In the genomic region with DNA sequence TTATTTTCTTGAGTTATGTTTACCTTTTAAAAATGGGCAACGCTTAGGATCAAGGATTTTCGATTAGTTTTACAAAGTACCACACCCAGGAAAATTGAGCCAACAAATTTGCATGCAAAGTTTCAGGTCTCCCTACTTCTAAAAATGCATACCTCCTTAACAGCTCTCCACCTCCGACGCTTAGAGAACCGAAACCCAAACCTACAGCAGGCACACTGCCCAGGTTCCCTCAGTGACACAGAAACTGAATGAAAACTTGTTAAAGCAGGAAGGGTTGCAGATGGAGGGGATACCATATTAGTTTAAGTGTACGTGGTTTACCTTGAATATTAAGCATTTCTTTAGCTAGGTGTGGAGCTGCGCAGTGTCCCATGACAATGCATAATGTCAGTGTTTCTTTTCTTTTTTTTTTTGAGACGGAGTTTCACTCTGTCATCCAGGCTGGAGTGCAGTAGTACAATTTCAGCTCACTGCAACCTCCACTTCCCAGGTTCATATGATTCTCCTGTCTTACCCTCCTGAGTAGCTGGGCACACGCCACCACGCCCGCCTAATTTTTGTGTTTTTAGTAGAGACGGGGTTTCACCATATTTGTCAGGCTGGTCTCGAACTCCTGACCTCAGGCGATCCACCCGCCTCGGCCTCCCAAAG, we compare ENCODE assay signal across 1 cellular context.
A peak's percentile ranks its signal among the peaks of the same experiment; 100 is the strongest.
TF ChIP-seq lines count a peak whose summit lies in the region.

No MANE protein-coding gene starts in this region.

TF ChIP-seq in GM12878, 131 proteins besides CTCF, POLR2A, EP300 and RAD21 (continued from another document):
- TF ChIP-seq, protein P1, sequence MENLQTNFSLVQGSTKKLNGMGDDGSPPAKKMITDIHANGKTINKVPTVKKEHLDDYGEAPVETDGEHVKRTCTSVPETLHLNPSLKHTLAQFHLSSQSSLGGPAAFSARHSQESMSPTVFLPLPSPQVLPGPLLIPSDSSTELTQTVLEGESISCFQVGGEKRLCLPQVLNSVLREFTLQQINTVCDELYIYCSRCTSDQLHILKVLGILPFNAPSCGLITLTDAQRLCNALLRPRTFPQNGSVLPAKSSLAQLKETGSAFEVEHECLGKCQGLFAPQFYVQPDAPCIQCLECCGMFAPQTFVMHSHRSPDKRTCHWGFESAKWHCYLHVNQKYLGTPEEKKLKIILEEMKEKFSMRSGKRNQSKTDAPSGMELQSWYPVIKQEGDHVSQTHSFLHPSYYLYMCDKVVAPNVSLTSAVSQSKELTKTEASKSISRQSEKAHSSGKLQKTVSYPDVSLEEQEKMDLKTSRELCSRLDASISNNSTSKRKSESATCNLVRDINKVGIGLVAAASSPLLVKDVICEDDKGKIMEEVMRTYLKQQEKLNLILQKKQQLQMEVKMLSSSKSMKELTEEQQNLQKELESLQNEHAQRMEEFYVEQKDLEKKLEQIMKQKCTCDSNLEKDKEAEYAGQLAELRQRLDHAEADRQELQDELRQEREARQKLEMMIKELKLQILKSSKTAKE (IDR thresholded peaks at IDR 0.05; ENCODE audit: low read depth, poor library complexity, severe bottlenecking), result peak; percentile 70
- TF ChIP-seq, protein P2, sequence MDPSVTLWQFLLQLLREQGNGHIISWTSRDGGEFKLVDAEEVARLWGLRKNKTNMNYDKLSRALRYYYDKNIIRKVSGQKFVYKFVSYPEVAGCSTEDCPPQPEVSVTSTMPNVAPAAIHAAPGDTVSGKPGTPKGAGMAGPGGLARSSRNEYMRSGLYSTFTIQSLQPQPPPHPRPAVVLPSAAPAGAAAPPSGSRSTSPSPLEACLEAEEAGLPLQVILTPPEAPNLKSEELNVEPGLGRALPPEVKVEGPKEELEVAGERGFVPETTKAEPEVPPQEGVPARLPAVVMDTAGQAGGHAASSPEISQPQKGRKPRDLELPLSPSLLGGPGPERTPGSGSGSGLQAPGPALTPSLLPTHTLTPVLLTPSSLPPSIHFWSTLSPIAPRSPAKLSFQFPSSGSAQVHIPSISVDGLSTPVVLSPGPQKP (IDR thresholded peaks at IDR 0.05; ENCODE audit: low read depth, low read length), result no peak
- TF ChIP-seq HCFC1 (IDR thresholded peaks at IDR 0.05; ENCODE audit: low read length) (no peak), CBX3 (IDR thresholded peaks at IDR 0.05; ENCODE audit: borderline replicate concordance, low read depth) (no peak), SREBF1 (IDR thresholded peaks at IDR 0.05; ENCODE audit: low read length) (0 out of 2 replicates have a peak, but pooled peaks have one; percentile 14), STAT3 (IDR thresholded peaks at IDR 0.05; ENCODE audit: low read depth, low read length) (peak; percentile 54; the same call in 1 of the 2 replicates), IKZF1 (conservative IDR thresholded peaks at IDR 0.05) (peak; percentile 94), POLR2AphosphoS2 (IDR thresholded peaks at IDR 0.05; ENCODE audit: low read depth, low read length) (no peak), FOXK2 (IDR thresholded peaks at IDR 0.05) (no peak)
- TF ChIP-seq, protein P3, sequence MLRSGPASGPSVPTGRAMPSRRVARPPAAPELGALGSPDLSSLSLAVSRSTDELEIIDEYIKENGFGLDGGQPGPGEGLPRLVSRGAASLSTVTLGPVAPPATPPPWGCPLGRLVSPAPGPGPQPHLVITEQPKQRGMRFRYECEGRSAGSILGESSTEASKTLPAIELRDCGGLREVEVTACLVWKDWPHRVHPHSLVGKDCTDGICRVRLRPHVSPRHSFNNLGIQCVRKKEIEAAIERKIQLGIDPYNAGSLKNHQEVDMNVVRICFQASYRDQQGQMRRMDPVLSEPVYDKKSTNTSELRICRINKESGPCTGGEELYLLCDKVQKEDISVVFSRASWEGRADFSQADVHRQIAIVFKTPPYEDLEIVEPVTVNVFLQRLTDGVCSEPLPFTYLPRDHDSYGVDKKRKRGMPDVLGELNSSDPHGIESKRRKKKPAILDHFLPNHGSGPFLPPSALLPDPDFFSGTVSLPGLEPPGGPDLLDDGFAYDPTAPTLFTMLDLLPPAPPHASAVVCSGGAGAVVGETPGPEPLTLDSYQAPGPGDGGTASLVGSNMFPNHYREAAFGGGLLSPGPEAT (IDR thresholded peaks at IDR 0.05; ENCODE audit: low read depth), result peak; percentile 91
- TF ChIP-seq, protein P4, sequence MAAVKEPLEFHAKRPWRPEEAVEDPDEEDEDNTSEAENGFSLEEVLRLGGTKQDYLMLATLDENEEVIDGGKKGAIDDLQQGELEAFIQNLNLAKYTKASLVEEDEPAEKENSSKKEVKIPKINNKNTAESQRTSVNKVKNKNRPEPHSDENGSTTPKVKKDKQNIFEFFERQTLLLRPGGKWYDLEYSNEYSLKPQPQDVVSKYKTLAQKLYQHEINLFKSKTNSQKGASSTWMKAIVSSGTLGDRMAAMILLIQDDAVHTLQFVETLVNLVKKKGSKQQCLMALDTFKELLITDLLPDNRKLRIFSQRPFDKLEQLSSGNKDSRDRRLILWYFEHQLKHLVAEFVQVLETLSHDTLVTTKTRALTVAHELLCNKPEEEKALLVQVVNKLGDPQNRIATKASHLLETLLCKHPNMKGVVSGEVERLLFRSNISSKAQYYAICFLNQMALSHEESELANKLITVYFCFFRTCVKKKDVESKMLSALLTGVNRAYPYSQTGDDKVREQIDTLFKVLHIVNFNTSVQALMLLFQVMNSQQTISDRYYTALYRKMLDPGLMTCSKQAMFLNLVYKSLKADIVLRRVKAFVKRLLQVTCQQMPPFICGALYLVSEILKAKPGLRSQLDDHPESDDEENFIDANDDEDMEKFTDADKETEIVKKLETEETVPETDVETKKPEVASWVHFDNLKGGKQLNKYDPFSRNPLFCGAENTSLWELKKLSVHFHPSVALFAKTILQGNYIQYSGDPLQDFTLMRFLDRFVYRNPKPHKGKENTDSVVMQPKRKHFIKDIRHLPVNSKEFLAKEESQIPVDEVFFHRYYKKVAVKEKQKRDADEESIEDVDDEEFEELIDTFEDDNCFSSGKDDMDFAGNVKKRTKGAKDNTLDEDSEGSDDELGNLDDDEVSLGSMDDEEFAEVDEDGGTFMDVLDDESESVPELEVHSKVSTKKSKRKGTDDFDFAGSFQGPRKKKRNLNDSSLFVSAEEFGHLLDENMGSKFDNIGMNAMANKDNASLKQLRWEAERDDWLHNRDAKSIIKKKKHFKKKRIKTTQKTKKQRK (IDR thresholded peaks at IDR 0.05; ENCODE audit: low read depth, low read length), result no peak
- TF ChIP-seq, protein P5, sequence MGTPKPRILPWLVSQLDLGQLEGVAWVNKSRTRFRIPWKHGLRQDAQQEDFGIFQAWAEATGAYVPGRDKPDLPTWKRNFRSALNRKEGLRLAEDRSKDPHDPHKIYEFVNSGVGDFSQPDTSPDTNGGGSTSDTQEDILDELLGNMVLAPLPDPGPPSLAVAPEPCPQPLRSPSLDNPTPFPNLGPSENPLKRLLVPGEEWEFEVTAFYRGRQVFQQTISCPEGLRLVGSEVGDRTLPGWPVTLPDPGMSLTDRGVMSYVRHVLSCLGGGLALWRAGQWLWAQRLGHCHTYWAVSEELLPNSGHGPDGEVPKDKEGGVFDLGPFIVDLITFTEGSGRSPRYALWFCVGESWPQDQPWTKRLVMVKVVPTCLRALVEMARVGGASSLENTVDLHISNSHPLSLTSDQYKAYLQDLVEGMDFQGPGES (IDR thresholded peaks at IDR 0.05), result no peak
TF ChIP-seq in GM12878: peak in this region for 55.
